In the genomic region with DNA sequence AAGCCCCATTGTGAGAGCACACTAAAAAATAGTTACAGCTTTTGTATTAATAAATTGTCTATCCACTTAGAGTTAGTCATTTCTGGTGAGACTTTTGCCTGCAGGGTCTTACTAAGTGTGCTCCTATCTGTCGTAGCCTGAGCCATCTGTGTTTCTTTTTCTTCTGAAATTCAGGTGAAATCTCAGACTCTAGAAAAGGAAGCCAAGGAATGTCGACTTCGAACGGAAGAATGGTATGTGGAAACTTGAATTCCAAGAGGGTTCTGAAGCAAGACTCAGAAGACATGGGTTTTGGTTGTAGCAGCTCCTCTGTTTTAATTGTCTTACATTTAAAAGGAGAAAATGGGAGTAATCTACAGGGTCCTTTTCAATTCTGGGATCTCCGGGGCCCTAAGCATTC, we compare ENCODE assay signal across 17 cellular contexts. TPM values are rescaled to one million over a fixed set of nuclear protein-coding genes. Genes with fewer than 3 reads are reported as not detected.
DNase-seq lines count a peak whose midpoint lies in the region; ATAC-seq, FAIRE-seq and TF ChIP-seq lines count a peak whose summit lies in the region.
"Had no signal": no experiment of that assay in that cellular context is flagged by ENCODE, and none has a peak within 500 bp of the region (broad histone marks: within the 10 kb centered on the region; RNA-seq: fewer than 3 reads in every experiment).

No MANE protein-coding gene starts in this region.

- peak overlapping the region; percentile 54 to 66 (median 61) for H3K27ac Mint-ChIP-seq in nephron
- H3K27ac Mint-ChIP-seq: CD4-positive, alpha-beta T cell had no signal

- WGBS in pancreas, 2 donors = 96 to 98% methylated on average over 5 of the region's 5 CpGs

- no peaks in the 10 kb centered on the region for H3K27me3 ChIP-seq in pancreas

- H3K36me3 ChIP-seq in kidney (ENCODE audit: control insufficient read depth in 1 of 2, insufficient read depth in 2 of 2, low read length in 2 of 2) = peaks cover 38 to 55% of the 10 kb centered on the region in 2 donors
- peaks cover 0 to 42% (median 10%) of the 10 kb centered on the region in 3 donors for H3K36me3 ChIP-seq in pancreas

- H3K4me3 ChIP-seq in kidney (ENCODE audit: low read length in 2 of 2) (no peak overlapping the region), pancreas (no peak overlapping the region)
- H3K4me3 ChIP-seq: GM12878, HAP-1 had no signal

- H3K9me3 ChIP-seq in kidney (ENCODE audit: control insufficient read depth in 1 of 2, low read length in 2 of 2) = no peaks in the 10 kb centered on the region
- H3K9me3 ChIP-seq in pancreas = no peaks in the 10 kb centered on the region
- H3K9me3 ChIP-seq: HAP-1 had no signal

- no peak overlapping the region for H3K9ac ChIP-seq in kidney (ENCODE audit: low read length in 2 of 2)

- H3K4me1 Mint-ChIP-seq in nephron = no peaks in the 10 kb centered on the region
- H3K4me1 Mint-ChIP-seq: B cell had no signal

- TF ChIP-seq CTCF in kidney (IDR thresholded peaks at IDR 0.05; ENCODE audit: borderline replicate concordance, extremely low read depth, insufficient read depth) = no peak
- no peak for TF ChIP-seq CTCF in nephron (IDR thresholded peaks at IDR 0.05; ENCODE audit: unreplicated experiment in 3 of 3)
- no peak for TF ChIP-seq CTCF in pancreas (IDR thresholded peaks at IDR 0.05)

- FAIRE-seq in kidney (lab: Jason Lieb, UNC) = no peak
- no peak for FAIRE-seq in pancreas (lab: Jason Lieb, UNC)
- FAIRE-seq: A204.1, GM12878, H1, HTR-8/SVneo had no signal

- peaks cover 0 to 6% of the 10 kb centered on the region in 2 donors for H3K4me1 ChIP-seq in kidney (ENCODE audit: control insufficient read depth in 1 of 2, insufficient read depth in 1 of 2, low read depth in 1 of 2, low read length in 2 of 2)
- no peaks in the 10 kb centered on the region for H3K4me1 ChIP-seq in pancreas
- H3K4me1 ChIP-seq: HAP-1 had no signal

- H3K27me3 Mint-ChIP-seq in nephron (ENCODE audit: low read depth) = no peaks in the 10 kb centered on the region
- H3K27me3 Mint-ChIP-seq: B cell; CD4-positive, alpha-beta T cell had no signal

- no peak for ATAC-seq in HG03108 (IDR thresholded peaks at IDR 0.05; ENCODE audit: unreplicated experiment)
- ATAC-seq in pancreas = no peak
- ATAC-seq: GM12878 had no signal

- intact Hi-C loops in kidney (cut with DNase I) (no loop called here), pancreas (cut with DNase I) (no loop called here)

- no peak overlapping the region for H3K4me3 Mint-ChIP-seq in nephron
- H3K4me3 Mint-ChIP-seq: CD4-positive, alpha-beta T cell had no signal

- DNase-seq in amniotic epithelial cell (ENCODE audit: low read depth) (peak; percentile 63), kidney (no peak), hepatic stellate cell (ENCODE audit: low spot score) (no peak), pancreas (no peak)
- DNase-seq in activated CD8-positive, alpha-beta memory T cell treated with anti-CD3 and anti-CD28 coated beads for 24 hours = no peak
- DNase-seq: C1 segment of cervical spinal cord; Calu3; CD4-positive, alpha-beta T cell; DMS79 had no signal

- H3K36me3 Mint-ChIP-seq in nephron (ENCODE audit: low read depth) = peaks cover 42% of the 10 kb centered on the region

- no peaks in the 10 kb centered on the region for H3K9me3 Mint-ChIP-seq in nephron
- H3K9me3 Mint-ChIP-seq: CD4-positive, alpha-beta T cell had no signal

- H3K27ac ChIP-seq in kidney (ENCODE audit: low read depth in 2 of 2, low read length in 2 of 2) (peak overlapping the region; percentile 66 to 71), pancreas (no peak overlapping the region)

RNA-seq across cellular contexts. Expression of gene PPP1R21, which starts 19.4 kb away (rescaled TPM):
- total RNA-seq in kidney (38.6 TPM), pancreas (10 to 100 TPM in 3 of 6 donors, 1 to 10 TPM in 3; 6.7 to 15.4 (median 10.1) TPM)
- polyA plus RNA-seq in kidney (ENCODE audit: insufficient read depth, low read depth, low replicate concordance) (42.1 TPM), pancreas (10 to 100 TPM; 17.4 to 24.7 TPM)

Comparison
In these comparisons a context has a peak if more than half of its experiments do, and no peak if none do; other contexts are left out.
1. H3K27ac ChIP-seq: peak in kidney (2 of 2); none in pancreas (0 of 4).